Comparison of ENCODE assay signal across 1 cellular context in the genomic region with DNA sequence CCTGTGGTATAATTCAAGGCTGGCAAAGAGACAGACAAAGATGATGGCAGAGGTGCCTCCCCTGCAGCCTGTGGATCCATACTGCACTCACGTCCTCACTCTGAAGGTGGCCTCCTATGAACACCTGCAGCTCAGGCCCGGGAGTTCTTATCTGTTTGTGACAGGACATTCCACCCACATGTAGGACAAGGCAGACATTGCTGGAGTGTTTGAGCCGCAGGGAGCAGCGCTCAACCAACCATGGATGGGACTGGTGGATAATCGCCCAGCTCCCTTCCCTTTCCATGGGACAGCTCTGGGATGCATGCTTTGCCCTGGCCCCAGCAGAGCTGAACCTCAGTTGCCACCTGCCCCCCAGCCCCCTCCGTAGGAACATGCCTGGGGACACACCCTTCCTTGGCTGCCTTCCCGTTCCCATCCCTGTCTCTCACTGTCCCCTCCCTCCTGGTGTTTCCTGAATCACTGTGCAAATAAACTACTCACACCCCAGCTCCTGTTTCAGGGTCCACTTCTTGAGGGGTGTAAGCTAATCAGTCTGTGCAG.
TF ChIP-seq lines count a peak whose summit lies in the region.

No MANE protein-coding gene starts in this region.

TF ChIP-seq in H1, 55 proteins besides CTCF, POLR2A, EP300 and RAD21:
- TF ChIP-seq RBBP5 (IDR thresholded peaks at IDR 0.05; ENCODE audit: borderline replicate concordance, low read depth, low read length): no peak
- TF ChIP-seq SP4 (IDR thresholded peaks at IDR 0.05; ENCODE audit: low read length): no peak
- TF ChIP-seq ATF3 (IDR thresholded peaks at IDR 0.05; ENCODE audit: insufficient read depth, low read depth, low read length): no peak
- TF ChIP-seq TCF12 (IDR thresholded peaks at IDR 0.05; ENCODE audit: low read depth, low read length): no peak
- TF ChIP-seq ATF2 (IDR thresholded peaks at IDR 0.05; ENCODE audit: low read length): no peak
- TF ChIP-seq KDM1A (IDR thresholded peaks at IDR 0.05; ENCODE audit: borderline replicate concordance, low read length): no peak
- TF ChIP-seq CEBPB (IDR thresholded peaks at IDR 0.05; ENCODE audit: low read depth, low read length): no peak
- TF ChIP-seq SAP30 (IDR thresholded peaks at IDR 0.05; ENCODE audit: insufficient read depth, insufficient replicate concordance, low read length): no peak
- no peak for TF ChIP-seq JUN (IDR thresholded peaks at IDR 0.05; ENCODE audit: low read depth, low read length)
- TF ChIP-seq BRCA1 (IDR thresholded peaks at IDR 0.05; ENCODE audit: low read depth, low read length): no peak
- TF ChIP-seq, protein P1, sequence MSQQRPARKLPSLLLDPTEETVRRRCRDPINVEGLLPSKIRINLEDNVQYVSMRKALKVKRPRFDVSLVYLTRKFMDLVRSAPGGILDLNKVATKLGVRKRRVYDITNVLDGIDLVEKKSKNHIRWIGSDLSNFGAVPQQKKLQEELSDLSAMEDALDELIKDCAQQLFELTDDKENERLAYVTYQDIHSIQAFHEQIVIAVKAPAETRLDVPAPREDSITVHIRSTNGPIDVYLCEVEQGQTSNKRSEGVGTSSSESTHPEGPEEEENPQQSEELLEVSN (IDR thresholded peaks at IDR 0.05): no peak
- no peak for TF ChIP-seq MAFK (IDR thresholded peaks at IDR 0.05; ENCODE audit: low read depth, low read length)
- no peak for TF ChIP-seq NANOG (IDR thresholded peaks at IDR 0.05; ENCODE audit: insufficient read depth, low read depth, low read length, poor library complexity, severe bottlenecking)
- TF ChIP-seq ZNF274 (IDR thresholded peaks at IDR 0.05; ENCODE audit: borderline replicate concordance, extremely low read depth, low read length): no peak
- TF ChIP-seq ASH2L (IDR thresholded peaks at IDR 0.05; ENCODE audit: low read length): no peak
- TF ChIP-seq TAF7 (optimal IDR thresholded peaks at IDR 0.05; ENCODE audit: borderline replicate concordance, low read depth, low read length): no peak
- no peak for TF ChIP-seq MAX (IDR thresholded peaks at IDR 0.05)
